In genomic region chr5:172806897-172807672, GRCh38 we compare ENCODE assay signal across 1 cellular context.
A peak's percentile ranks its signal among the peaks of the same experiment; 100 is the strongest.
TF ChIP-seq lines count a peak whose summit lies in the region.

No MANE protein-coding gene starts in this region.

TF ChIP-seq in GM12878, 131 proteins besides CTCF, POLR2A, EP300 and RAD21 (continued from another document and continues in another):
- TF ChIP-seq KAT2A (conservative IDR thresholded peaks at IDR 0.05; ENCODE audit: control insufficient read depth, low read depth, low read length) = no peak
- TF ChIP-seq SIN3A (IDR thresholded peaks at IDR 0.05; ENCODE audit: low read depth, low read length) = no peak
- peak; percentile 46; the same call in 1 of the 2 replicates for TF ChIP-seq PAX5 (IDR thresholded peaks at IDR 0.05; ENCODE audit: borderline replicate concordance, low read depth, low read length)
- TF ChIP-seq NR2C1 (IDR thresholded peaks at IDR 0.05) = peak; percentile 52
- TF ChIP-seq BHLHE40 (IDR thresholded peaks at IDR 0.05; ENCODE audit: borderline replicate concordance in 1 of 2, low read depth in 2 of 2, low read length in 1 of 2) = peak; percentile 9 to 43; a peak in 2 of 4 replicates
- TF ChIP-seq RUNX3 (IDR thresholded peaks at IDR 0.05; ENCODE audit: low read length) = peak; percentile 64
- TF ChIP-seq ZSCAN29 (IDR thresholded peaks at IDR 0.05) = no peak
- no peak for TF ChIP-seq BCL3 (IDR thresholded peaks at IDR 0.05; ENCODE audit: borderline replicate concordance, insufficient read depth, low read depth, low read length, poor library complexity, severe bottlenecking)
- TF ChIP-seq ZBED1 (IDR thresholded peaks at IDR 0.05; ENCODE audit: borderline replicate concordance) = no peak; the same call in 1 of the 2 replicates
- peak; percentile 84; the same call in 1 of the 2 replicates for TF ChIP-seq ZNF687 (IDR thresholded peaks at IDR 0.05)
- TF ChIP-seq CREM (IDR thresholded peaks at IDR 0.05; ENCODE audit: low read depth) = peak; percentile 89; the same call in 1 of the 2 replicates
- TF ChIP-seq SREBF1 (IDR thresholded peaks at IDR 0.05; ENCODE audit: low read length) = no peak
- no peak for TF ChIP-seq ZNF622 (IDR thresholded peaks at IDR 0.05)
- TF ChIP-seq SKIL (IDR thresholded peaks at IDR 0.05; ENCODE audit: low read depth, poor library complexity, severe bottlenecking) = peak; percentile 81
- TF ChIP-seq MLLT1 (IDR thresholded peaks at IDR 0.05) = peak; percentile 69; the same call in 1 of the 2 replicates
- no peak for TF ChIP-seq MYC (IDR thresholded peaks at IDR 0.05; ENCODE audit: insufficient read depth, insufficient read length, insufficient replicate concordance, low read length, severe bottlenecking)
- TF ChIP-seq TCF3 (IDR thresholded peaks at IDR 0.05; ENCODE audit: borderline replicate concordance, insufficient read depth, low read depth, low read length) = no peak
- TF ChIP-seq MEF2A (IDR thresholded peaks at IDR 0.05; ENCODE audit: insufficient read depth, low read depth, low read length) = no peak
- no peak for TF ChIP-seq GATAD2B (conservative IDR thresholded peaks at IDR 0.05; ENCODE audit: low read depth)
- TF ChIP-seq IKZF1 (conservative IDR thresholded peaks at IDR 0.05) = peak; percentile 36; the same call in 1 of the 2 replicates
- TF ChIP-seq CUX1 (IDR thresholded peaks at IDR 0.05; ENCODE audit: insufficient replicate concordance, low read depth, low read length) = no peak
- no peak for TF ChIP-seq RAD51 (IDR thresholded peaks at IDR 0.05)
- TF ChIP-seq POLR2AphosphoS2 (IDR thresholded peaks at IDR 0.05; ENCODE audit: low read depth, low read length) = peak; percentile 39; the same call in 1 of the 2 replicates
- no peak for TF ChIP-seq REST (IDR thresholded peaks at IDR 0.05; ENCODE audit: low read depth, low read length)
- TF ChIP-seq SMARCA5 (IDR thresholded peaks at IDR 0.05) = 0 out of 2 replicates have a peak, but pooled peaks have one; percentile 46
- peak; percentile 78 for TF ChIP-seq JUNB (IDR thresholded peaks at IDR 0.05)
- TF ChIP-seq E2F4 (IDR thresholded peaks at IDR 0.05; ENCODE audit: low read depth, low read length) = no peak
- TF ChIP-seq LARP7 (IDR thresholded peaks at IDR 0.05) = no peak
- no peak for TF ChIP-seq NFYA (IDR thresholded peaks at IDR 0.05; ENCODE audit: borderline replicate concordance, low read depth, low read length)
- no peak for TF ChIP-seq IRF3 (IDR thresholded peaks at IDR 0.05)
- TF ChIP-seq TCF12 (IDR thresholded peaks at IDR 0.05; ENCODE audit: low read depth, low read length) = no peak
- peak; percentile 22; the same call in 1 of the 2 replicates for TF ChIP-seq TBL1XR1 (IDR thresholded peaks at IDR 0.05; ENCODE audit: low read depth, low read length)
